1 cellular context compared by ENCODE assay signal in the genomic region with DNA sequence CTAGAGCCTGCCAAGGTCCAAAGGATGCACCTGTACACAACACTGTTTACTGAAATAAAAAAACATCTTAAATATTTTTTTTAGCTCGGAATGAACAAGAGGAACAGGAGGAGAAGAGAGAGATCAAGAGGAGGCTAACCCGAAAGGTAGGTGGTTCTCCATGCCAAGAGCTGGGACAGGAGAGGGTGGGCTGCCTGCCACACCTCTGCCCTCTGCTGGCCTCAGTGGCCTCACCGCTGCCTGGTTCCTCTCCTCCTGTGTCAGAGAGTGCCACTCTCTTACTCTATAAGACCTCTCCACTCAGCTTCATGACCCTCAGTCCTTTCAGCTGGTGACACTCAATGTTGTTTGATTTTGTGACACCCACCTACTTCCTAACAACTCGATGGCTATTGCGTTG.
TF ChIP-seq lines count a peak whose summit lies in the region.

No MANE protein-coding gene starts in this region.

TF ChIP-seq in H1, 55 proteins besides CTCF, POLR2A, EP300 and RAD21 (continued from another document):
- TF ChIP-seq SAP30 (IDR thresholded peaks at IDR 0.05; ENCODE audit: insufficient read depth, insufficient replicate concordance, low read length) (no peak), JUND (IDR thresholded peaks at IDR 0.05; ENCODE audit: low read length) (no peak)
